ENCODE assay signal across 8 cellular contexts in genomic region chr20:32231847-32232246, GRCh38. TPM values are rescaled to one million over a fixed set of nuclear protein-coding genes. Genes with fewer than 3 reads are reported as not detected.
DNase-seq lines count a peak whose midpoint lies in the region; ATAC-seq and TF ChIP-seq lines count a peak whose summit lies in the region.
"Had no signal": no experiment of that assay in that cellular context is flagged by ENCODE, and none has a peak within 500 bp of the region (broad histone marks: within the 10 kb centered on the region; RNA-seq: fewer than 3 reads in every experiment).

No MANE protein-coding gene starts in this region.

- H3K4me1 Mint-ChIP-seq in activated CD4-positive, alpha-beta memory T cell treated with anti-CD3 and anti-CD28 coated beads for 36 hours (ENCODE audit: low read depth) = peaks cover 50% of the 10 kb centered on the region

- CTCF ChIA-PET in activated CD4-positive, alpha-beta memory T cell treated with anti-CD3 and anti-CD28 coated beads for 36 hours (lab: Charles Lee) = interaction anchor here (0.8 to 1.0 kb wide), 4 partner anchors 45 to 133 kb away, joined by 3 read pairs; partner anchors contain the start of gene KIF3B
- CTCF ChIA-PET in RWPE1 (lab: Yijun Ruan, JAX) = interaction anchor here (1.4 kb wide), 1 partner anchor 10 kb away, joined by 5 read pairs; no protein-coding TSS in a partner anchor

- no peak for ATAC-seq in HG03565 (IDR thresholded peaks at IDR 0.05; ENCODE audit: unreplicated experiment)
- no peak for ATAC-seq in HG03196 (IDR thresholded peaks at IDR 0.05; ENCODE audit: unreplicated experiment)

- DNase-seq in Kasumi-1 (lab: John Stamatoyannopoulos, UW) (peak; percentile 48 to 51), fibroblast of pulmonary artery (ENCODE audit: low read depth) (peak; percentile 21), RWPE1 (ENCODE audit: low spot score) (no peak)
- peak; percentile 75 for DNase-seq in activated CD4-positive, alpha-beta memory T cell treated with anti-CD3 and anti-CD28 coated beads for 36 hours
- peak; percentile 59 for DNase-seq in stimulated activated CD8-positive, alpha-beta memory T cell treated with anti-CD3 and anti-CD28 coated beads, Interleukin-4, amount 100 ng/mL, for 48 hours
- DNase-seq: T1000 had no signal

- peak overlapping the region; percentile 45 for H3K4me3 Mint-ChIP-seq in activated CD4-positive, alpha-beta memory T cell treated with anti-CD3 and anti-CD28 coated beads for 36 hours

- TF ChIP-seq CTCF in fibroblast of pulmonary artery (IDR thresholded peaks at IDR 0.05; ENCODE audit: low read length, missing control alignments) = no peak
- TF ChIP-seq CTCF in RWPE1 (conservative IDR thresholded peaks at IDR 0.05; ENCODE audit: low read depth) = no peak

- intact Hi-C loops in activated CD4-positive, alpha-beta memory T cell treated with anti-CD3 and anti-CD28 coated beads for 36 hours (cut with micrococcal nuclease) = loop anchor here (1.0 kb wide), 5 partner anchors 17 to 123 kb away; no protein-coding TSS in a partner anchor

- peaks cover 68% of the 10 kb centered on the region for H3K36me3 Mint-ChIP-seq in activated CD4-positive, alpha-beta memory T cell treated with anti-CD3 and anti-CD28 coated beads for 36 hours

- H3K27ac ChIP-seq in RWPE1 = no peak overlapping the region

- no peaks in the 10 kb centered on the region for H3K27me3 Mint-ChIP-seq in activated CD4-positive, alpha-beta memory T cell treated with anti-CD3 and anti-CD28 coated beads for 36 hours

- H3K4me3 ChIP-seq in fibroblast of pulmonary artery (replicated peaks; ENCODE audit: low read depth, low read length) = no peak overlapping the region

- H3K9me3 Mint-ChIP-seq in activated CD4-positive, alpha-beta memory T cell treated with anti-CD3 and anti-CD28 coated beads for 36 hours = no peaks in the 10 kb centered on the region

- H3K27ac Mint-ChIP-seq in activated CD4-positive, alpha-beta memory T cell treated with anti-CD3 and anti-CD28 coated beads for 36 hours = peak overlapping the region; percentile 97

- POLR2A ChIA-PET in activated CD4-positive, alpha-beta memory T cell treated with anti-CD3 and anti-CD28 coated beads for 36 hours (lab: Charles Lee) = interaction anchor here (0.6 to 3.4 kb wide), 14 partner anchors 9 to 128 kb away, joined by 3 to 36 read pairs (median 6); no protein-coding TSS in a partner anchor
- POLR2A ChIA-PET in RWPE1 (lab: Yijun Ruan, JAX; ENCODE audit: low non-redundant PET) = interaction anchor here (0.6 kb wide), 1 partner anchor 1212 kb away, joined by 6 read pairs; the partner anchor contains the start of gene SNTA1

RNA-seq across cellular contexts. Expression of gene POFUT1, which starts 24.2 kb away (rescaled TPM):
- 10 to 100 TPM; 48.4 to 48.5 TPM for total RNA-seq in activated CD4-positive, alpha-beta memory T cell treated with anti-CD3 and anti-CD28 coated beads for 36 hours

RNA-seq across cellular contexts. Expression of gene PLAGL2, which starts 24.3 kb away (rescaled TPM):
- total RNA-seq in activated CD4-positive, alpha-beta memory T cell treated with anti-CD3 and anti-CD28 coated beads for 36 hours = 10 to 100 TPM; 93.9 to 95.6 TPM

RNA-seq across cellular contexts. Expression of gene KIF3B, which starts 45.6 kb away (rescaled TPM):
- total RNA-seq in activated CD4-positive, alpha-beta memory T cell treated with anti-CD3 and anti-CD28 coated beads for 36 hours = 10 to 100 TPM; 38.9 to 39.4 TPM
